9 cellular contexts compared by ENCODE assay signal in genomic region chr20:17875106-17875980, GRCh38.
A peak's percentile ranks its signal among the peaks of the same experiment; 100 is the strongest.
DNase-seq lines count a peak whose midpoint lies in the region; ATAC-seq lines count a peak whose summit lies in the region.
"Had no signal": no experiment of that assay in that cellular context is flagged by ENCODE, and none has a peak within 500 bp of the region (broad histone marks: within the 10 kb centered on the region; RNA-seq: fewer than 3 reads in every experiment).

No MANE protein-coding gene starts in this region.

- ATAC-seq in sciatic nerve: peak; percentile 85

- DNase-seq in EH (ENCODE audit: low read depth): peak; percentile 67
- DNase-seq in amygdala (lab: John Stamatoyannopoulos, UW): peak in 42 of 56 donors; percentile 10 to 85 (median 52)
- peak; percentile 49 to 51 for DNase-seq in hippocampal formation (lab: John Stamatoyannopoulos, UW)
- DNase-seq in sciatic nerve (ENCODE audit: low spot score): peak; percentile 86
- DNase-seq in SKM-1 (lab: John Stamatoyannopoulos, UW; ENCODE audit: unreplicated experiment): no peak
- no peak for DNase-seq in SHP77 treated with DMSO at 0.1 percent for 48 hours (lab: John Stamatoyannopoulos, UW)
- no peak for DNase-seq in NK-92 (lab: John Stamatoyannopoulos, UW; ENCODE audit: unreplicated experiment)
- DNase-seq in ACHN: no peak
- DNase-seq: activated naive CD8-positive, alpha-beta T cell treated with anti-CD3 and anti-CD28 coated beads, Interleukin-2, amount 10 ng/mL, durations not matched to agents 7 days and 5 days had no signal

- in situ Hi-C loops in ACHN (cut with HindIII; ENCODE audit: low pct_ligation_motif_present, low pct_unique_long_range_greater_than_20kb, low sequenced_read_pairs): no loop called here

- intact Hi-C loops in sciatic nerve (cut with DNase I): no loop called here

Comparison
In these comparisons a context has a peak if more than half of its experiments do, and no peak if none do; other contexts are left out.
1. DNase-seq: peak in EH (single experiment), amygdala (42 of 56), hippocampal formation (2 of 2) and sciatic nerve (single experiment); none in SKM-1 (single experiment), SHP77 treated with DMSO at 0.1 percent for 48 hours (single experiment), NK-92 (single experiment) and ACHN (single experiment).